ENCODE assay signal across 28 cellular contexts in the genomic region with DNA sequence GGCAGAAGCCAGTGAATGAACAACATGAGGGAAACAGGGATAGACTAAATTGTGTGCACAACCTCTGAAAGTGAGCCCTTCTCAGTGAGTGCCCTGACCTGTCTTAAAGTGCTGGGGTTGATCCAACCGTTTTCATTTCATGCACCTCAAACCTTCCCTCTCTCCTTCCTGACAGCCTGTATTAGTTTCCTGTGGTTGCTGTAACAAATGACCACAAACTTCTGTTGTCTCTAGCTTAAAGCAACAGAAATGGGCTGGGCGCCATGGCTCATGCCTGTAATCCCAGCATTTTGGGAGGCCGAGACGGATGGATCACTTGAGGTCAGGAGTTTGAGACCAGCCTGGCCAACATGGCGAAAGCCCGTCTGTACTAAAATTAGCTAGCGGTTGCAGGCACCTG. TPM values are rescaled to one million over a fixed set of nuclear protein-coding genes. Genes with fewer than 3 reads are reported as not detected.
DNase-seq lines count a peak whose midpoint lies in the region; ATAC-seq, FAIRE-seq and TF ChIP-seq lines count a peak whose summit lies in the region.
"Had no signal": no experiment of that assay in that cellular context is flagged by ENCODE, and none has a peak within 500 bp of the region (broad histone marks: within the 10 kb centered on the region; RNA-seq: fewer than 3 reads in every experiment).

No MANE protein-coding gene starts in this region.

- H3K27ac ChIP-seq in heart left ventricle = peak overlapping the region; percentile 62 to 94 (median 85)
- peak overlapping the region; percentile 49 for H3K27ac ChIP-seq in caudate nucleus (ENCODE audit: low read depth, low read length)
- peak overlapping the region; percentile 4 to 69 (median 48) for H3K27ac ChIP-seq in pancreas
- peak overlapping the region; percentile 63 to 77 (median 69) for H3K27ac ChIP-seq in thyroid gland
- H3K27ac ChIP-seq: left lung, VCaP had no signal

- no peak for DNase-seq in heart left ventricle
- no peak for DNase-seq in left cardiac atrium
- DNase-seq in caudate nucleus (lab: John Stamatoyannopoulos, UW) = no peak
- no peak for DNase-seq in pancreas
- no peak for DNase-seq in thyroid gland
- DNase-seq in NOMO-1 treated with DMSO at 0.1 percent for 48 hours (lab: John Stamatoyannopoulos, UW; ENCODE audit: unreplicated experiment) = no peak
- DNase-seq in stimulated activated CD4-positive, alpha-beta T cell treated with anti-CD3 and anti-CD28 coated beads, Interleukin-15, amount 100 ng/mL, for 24 hours = no peak
- no peak for DNase-seq in hepatic stellate cell (ENCODE audit: low spot score)
- DNase-seq: activated CD4-positive, alpha-beta T cell treated with anti-CD3 and anti-CD28 coated beads for 48 hours; activated gamma-delta T cell; activated naive CD8-positive, alpha-beta T cell treated with anti-CD3 and anti-CD28 coated beads, Interleukin-2, amount 50 U/mL, for 24 hours; activated T-cell treated with anti-CD3 and anti-CD28 coated beads, Interleukin-2, amount 50 U/mL, for 1 hour; CD4-positive, alpha-beta memory T cell; DMS 273 treated with DMSO at 0.1 percent for 48 hours; effector CD4-positive, alpha-beta T cell; EL; foreskin fibroblast; left lung; naive B cell; NCI-H446 treated with DMSO at 0.1 percent for 48 hours; OCI-M1; retina; stimulated activated naive CD4-positive, alpha-beta T cell had no signal

- intact Hi-C loops in heart left ventricle (cut with DNase I) (no loop called here), left cardiac atrium (cut with DNase I) (no loop called here), pancreas (cut with DNase I) (no loop called here), thyroid gland (cut with DNase I) (no loop called here)

- H3K9me3 ChIP-seq in heart left ventricle = peaks cover 0 to 13% (median 0%) of the 10 kb centered on the region in 12 donors
- H3K9me3 ChIP-seq in pancreas = no peaks in the 10 kb centered on the region
- no peaks in the 10 kb centered on the region for H3K9me3 ChIP-seq in thyroid gland
- H3K9me3 ChIP-seq: thoracic aorta had no signal

- no peak for FAIRE-seq in pancreas (lab: Jason Lieb, UNC)
- FAIRE-seq: colon, GM12892 had no signal

- TF ChIP-seq CTCF in heart left ventricle (IDR thresholded peaks at IDR 0.05) = no peak
- TF ChIP-seq CTCF in pancreas (IDR thresholded peaks at IDR 0.05) = no peak
- no peak for TF ChIP-seq CTCF in thyroid gland (IDR thresholded peaks at IDR 0.05)

- 81 to 88% (median 86%) methylated on average over 7 of the region's 7 CpGs for WGBS in heart left ventricle, 4 donors
- WGBS in pancreas, 2 donors = 93 to 96% methylated on average over 7 of the region's 7 CpGs
- 92 to 93% methylated on average over 7 of the region's 7 CpGs for WGBS in thyroid gland, 2 donors

- H3K27me3 ChIP-seq in heart left ventricle = no peaks in the 10 kb centered on the region
- H3K27me3 ChIP-seq in pancreas = no peaks in the 10 kb centered on the region
- no peaks in the 10 kb centered on the region for H3K27me3 ChIP-seq in thyroid gland
- H3K27me3 ChIP-seq: left lung had no signal

- ATAC-seq in heart left ventricle (no peak), left cardiac atrium (no peak), pancreas (no peak)
- ATAC-seq: activated naive CD8-positive, alpha-beta T cell treated with anti-CD3 and anti-CD28 coated beads, Interleukin-2, amount 50 U/mL, for 24 hours; HCT116; left lung had no signal

- H3K4me1 ChIP-seq in heart left ventricle = peaks cover 0 to 20% (median 2%) of the 10 kb centered on the region in 12 donors
- no peaks in the 10 kb centered on the region for H3K4me1 ChIP-seq in pancreas
- H3K4me1 ChIP-seq in thyroid gland = peaks cover 5 to 16% of the 10 kb centered on the region in 2 donors
- H3K4me1 ChIP-seq: left lung had no signal

- no peak for TF ChIP-seq POLR2A in heart left ventricle (IDR thresholded peaks at IDR 0.05)
- TF ChIP-seq POLR2A in thyroid gland (IDR thresholded peaks at IDR 0.05) = no peak

- no peak overlapping the region for H3K4me3 ChIP-seq in heart left ventricle
- H3K4me3 ChIP-seq in pancreas = no peak overlapping the region
- no peak overlapping the region for H3K4me3 ChIP-seq in thyroid gland (replicated peaks in 1 of 3)
- H3K4me3 ChIP-seq: left lung, thoracic aorta had no signal

- H3K36me3 ChIP-seq in heart left ventricle = no peaks in the 10 kb centered on the region
- no peaks in the 10 kb centered on the region for H3K36me3 ChIP-seq in pancreas
- H3K36me3 ChIP-seq in thyroid gland = no peaks in the 10 kb centered on the region
- H3K36me3 ChIP-seq: left lung, thoracic aorta had no signal

RNA-seq across cellular contexts. Expression of gene PPP1CB, which starts 48.7 kb away (rescaled TPM):
- total RNA-seq in heart left ventricle (100 to 1,000 TPM; 204 to 496 (median 427) TPM), left cardiac atrium (100 to 1,000 TPM; 260 to 326 TPM), pancreas (100 to 1,000 TPM in 3 of 6 donors, 10 to 100 TPM in 3; 78.4 to 205 (median 98.7) TPM), thyroid gland (100 to 1,000 TPM; 142 to 229 (median 199) TPM)
- polyA plus RNA-seq in heart left ventricle (100 to 1,000 TPM; 128 to 232 TPM), pancreas (10 to 100 TPM; 33.2 to 50.3 TPM)
